Comparison of ENCODE assay signal across 12 cellular contexts in the genomic region with DNA sequence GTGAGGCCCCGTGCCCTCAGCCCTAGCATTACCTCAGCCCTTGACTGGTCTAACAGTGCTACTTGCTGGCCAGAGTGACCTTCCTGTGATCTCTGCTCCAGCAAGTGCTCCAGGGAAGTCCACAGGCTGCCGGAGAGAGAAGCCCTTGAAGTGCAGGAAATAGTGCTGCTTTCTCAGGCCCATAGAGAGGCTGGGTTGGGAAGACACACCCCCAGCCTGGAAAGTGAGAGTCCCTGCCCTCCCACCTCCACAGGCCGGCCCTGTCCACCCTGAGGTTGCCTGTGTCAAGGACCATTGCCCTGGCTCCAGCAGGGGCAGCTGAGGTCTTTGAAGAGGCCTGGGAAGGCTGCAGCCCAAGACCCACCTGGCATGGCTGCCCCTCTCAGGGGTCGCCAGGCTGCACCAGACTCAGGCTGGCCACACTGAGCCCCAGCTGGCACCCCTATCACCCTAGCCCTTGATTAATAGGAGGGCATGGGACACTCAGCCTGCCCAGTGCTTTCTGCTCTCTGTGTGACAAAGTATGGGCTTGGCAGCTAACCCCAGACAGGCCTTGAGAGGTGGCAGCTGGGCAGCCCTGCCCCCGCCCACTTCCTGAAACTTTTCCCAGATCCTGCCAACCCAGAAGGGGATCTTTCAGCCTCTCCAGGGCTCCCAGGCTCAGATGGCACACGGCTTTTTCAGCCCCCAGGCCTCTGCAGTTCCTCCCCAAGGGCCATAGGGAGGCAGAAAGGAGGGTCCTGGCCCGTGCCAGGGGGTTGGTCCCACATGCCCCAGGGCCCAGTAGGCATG. TPM values are rescaled to one million over a fixed set of nuclear protein-coding genes. Genes with fewer than 3 reads are reported as not detected.
DNase-seq lines count a peak whose midpoint lies in the region; TF ChIP-seq lines count a peak whose summit lies in the region.
"Had no signal": no experiment of that assay in that cellular context is flagged by ENCODE, and none has a peak within 500 bp of the region (broad histone marks: within the 10 kb centered on the region; RNA-seq: fewer than 3 reads in every experiment).

No MANE protein-coding gene starts in this region.

- H3K27me3 ChIP-seq in tibial nerve: no peaks in the 10 kb centered on the region

- peak overlapping the region; percentile 23 to 81 (median 78) for H3K27ac ChIP-seq in tibial nerve

- 8 to 17% methylated on average over 4 to 6 of the region's 7 CpGs for WGBS in tibial nerve, 2 donors

- TF ChIP-seq EP300 in tibial nerve (IDR thresholded peaks at IDR 0.05): no peak

- no peak for TF ChIP-seq CTCF in tibial nerve (IDR thresholded peaks at IDR 0.05)

- H3K36me3 ChIP-seq in tibial nerve: no peaks in the 10 kb centered on the region

- TF ChIP-seq POLR2A in tibial nerve (IDR thresholded peaks at IDR 0.05): no peak

- H3K4me3 ChIP-seq in tibial nerve: peak overlapping the region in 1 of 4 donors; percentile 17
- H3K4me3 ChIP-seq: GM12878 had no signal

- H3K9me3 ChIP-seq in tibial nerve: no peaks in the 10 kb centered on the region

- DNase-seq in DMS79 treated with DMSO at 0.1 percent for 48 hours (lab: John Stamatoyannopoulos, UW): peak; percentile 14
- DNase-seq in DMS79 (lab: John Stamatoyannopoulos, UW): no peak
- peak; percentile 60 for DNase-seq in dermis blood vessel endothelial cell
- peak; percentile 34 for DNase-seq in midbrain (lab: John Stamatoyannopoulos, UW)
- DNase-seq in tibial nerve (ENCODE audit: low spot score in 2 of 2): no peak
- DNase-seq in activated CD8-positive, alpha-beta memory T cell treated with anti-CD3 and anti-CD28 coated beads, Interleukin-2, amount 50 U/mL, for 4 hours: no peak
- no peak for DNase-seq in NOMO-1 treated with dmso at 0.1 percent for 144 hours (lab: John Stamatoyannopoulos, UW; ENCODE audit: unreplicated experiment)
- DNase-seq in SIG-M5 (lab: John Stamatoyannopoulos, UW): no peak
- DNase-seq: Karpas-422 had no signal

- peaks cover 8 to 91% (median 70%) of the 10 kb centered on the region in 4 donors for H3K4me1 ChIP-seq in tibial nerve

RNA-seq across cellular contexts. Expression of gene ATP6V0D1, which starts 21.7 kb away (rescaled TPM):
- 134 and 155 TPM in 2 replicates for total RNA-seq in dermis blood vessel endothelial cell
- total RNA-seq in tibial nerve: 100 to 1,000 TPM in 1 of 4 donors, 10 to 100 TPM in 3; 55.1 to 113 (median 73.7) TPM

RNA-seq across cellular contexts. Expression of gene AGRP, which starts 24.1 kb away (rescaled TPM):
- not detected in 2 replicates for total RNA-seq in dermis blood vessel endothelial cell
- not detected for total RNA-seq in tibial nerve
- total RNA-seq: fibroblast of lung, GM12878, pulmonary artery endothelial cell had no signal

RNA-seq across cellular contexts. Expression of gene HSD11B2, which starts 28.3 kb away (rescaled TPM):
- total RNA-seq in dermis blood vessel endothelial cell (0.23 TPM in 1 of 2 replicates, not detected in the other), tibial nerve (1 to 10 TPM in 1 of 4 donors, under 1 TPM in 2, not detected in 1; 0.20 to 2.9 (median 0.60) TPM)
- total RNA-seq: fibroblast of lung, pulmonary artery endothelial cell had no signal

RNA-seq across cellular contexts. Expression of gene ZDHHC1, which starts 43.0 kb away (rescaled TPM):
- total RNA-seq in dermis blood vessel endothelial cell: 3.7 and 6.3 TPM in 2 replicates
- total RNA-seq in tibial nerve: 10 to 100 TPM; 24.3 to 46.2 (median 32.8) TPM

Comparison
In these comparisons a context has a peak if more than half of its experiments do, and no peak if none do; other contexts are left out.
1. DNase-seq: peak in DMS79 treated with DMSO at 0.1 percent for 48 hours (single experiment), dermis blood vessel endothelial cell (single experiment) and midbrain (single experiment); none in DMS79 (single experiment), tibial nerve (0 of 2), activated CD8-positive, alpha-beta memory T cell treated with anti-CD3 and anti-CD28 coated beads, Interleukin-2, amount 50 U/mL, for 4 hours (single experiment), NOMO-1 treated with dmso at 0.1 percent for 144 hours (single experiment) and SIG-M5 (single experiment).